10 cellular contexts compared by ENCODE assay signal in the genomic region with DNA sequence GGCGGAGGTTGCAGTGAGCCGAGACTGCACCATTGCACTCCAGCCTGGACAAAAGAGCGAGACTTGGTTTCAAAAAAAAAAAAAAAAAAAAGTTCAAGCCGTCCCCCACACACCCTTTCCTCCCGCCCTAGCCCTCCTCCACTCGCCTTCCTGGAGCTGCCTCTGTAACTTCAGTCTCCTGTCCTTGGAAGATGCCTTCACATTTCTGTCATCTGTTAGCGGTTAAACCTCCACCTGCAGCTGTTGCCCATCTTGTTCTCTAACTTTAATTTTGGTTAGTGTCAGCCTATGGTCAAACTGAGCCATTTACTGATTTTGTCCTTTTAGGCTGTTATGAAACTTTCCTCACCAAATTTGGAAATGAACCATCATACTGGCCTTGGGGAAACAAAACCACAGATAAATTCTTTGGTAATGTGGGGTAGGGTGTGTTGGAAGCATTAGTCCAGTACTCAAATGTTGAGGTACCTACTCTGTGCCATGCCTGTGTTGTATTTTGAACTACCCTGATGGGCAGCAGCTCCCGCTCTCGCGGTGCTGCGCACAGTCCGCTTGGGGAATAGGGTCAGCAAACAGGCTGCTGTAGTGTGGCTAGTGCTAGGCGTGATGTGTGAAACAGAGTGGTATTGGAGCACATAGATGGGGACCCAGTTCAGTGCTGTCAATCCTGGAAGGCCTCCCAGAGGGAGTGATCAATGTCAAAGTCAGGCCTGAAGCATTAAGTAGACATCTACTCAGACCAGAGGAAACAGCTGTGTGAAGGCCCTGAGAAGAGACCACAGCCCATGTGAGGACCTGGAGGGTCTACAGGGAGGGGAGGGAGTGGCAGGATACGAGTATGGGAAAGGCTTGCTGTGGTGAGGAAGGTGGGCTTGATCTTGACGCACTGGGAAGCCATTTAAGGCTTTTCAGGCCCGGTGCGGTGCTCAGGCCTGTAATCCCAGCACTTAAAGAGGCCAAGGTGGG. TPM values are rescaled to one million over a fixed set of nuclear protein-coding genes. Genes with fewer than 3 reads are reported as not detected.
DNase-seq lines count a peak whose midpoint lies in the region; ATAC-seq and TF ChIP-seq lines count a peak whose summit lies in the region.
"Had no signal": no experiment of that assay in that cellular context is flagged by ENCODE, and none has a peak within 500 bp of the region (broad histone marks: within the 10 kb centered on the region; RNA-seq: fewer than 3 reads in every experiment).

No MANE protein-coding gene starts in this region.

- CTCF ChIA-PET in activated CD8-positive, alpha-beta T cell treated with anti-CD3 and anti-CD28 coated beads for 36 hours (lab: Charles Lee), result interaction anchor here (0.6 kb wide), 1 partner anchor 59 kb away, joined by 3 read pairs; no protein-coding TSS in a partner anchor

- peaks cover 8 to 22% of the 10 kb centered on the region in 2 donors for H3K36me3 Mint-ChIP-seq in activated T-cell treated with anti-CD3 and anti-CD28 coated beads, Interleukin-2, amount 50 U/mL, for 72 hours (ENCODE audit: insufficient read depth in 2 of 2)
- peaks cover 19% of the 10 kb centered on the region for H3K36me3 Mint-ChIP-seq in activated T-cell treated with anti-CD3 and anti-CD28 coated beads, Interleukin-2, amount 50 U/mL, for 4 hours (ENCODE audit: insufficient read depth)
- peaks cover 1% of the 10 kb centered on the region for H3K36me3 Mint-ChIP-seq in IgD-negative memory B cell
- peaks cover 35% of the 10 kb centered on the region for H3K36me3 Mint-ChIP-seq in activated CD8-positive, alpha-beta T cell treated with anti-CD3 and anti-CD28 coated beads for 36 hours (ENCODE audit: low read depth)
- peaks cover 0 to 44% (median 2%) of the 10 kb centered on the region in 3 donors for H3K36me3 Mint-ChIP-seq in naive thymus-derived CD8-positive, alpha-beta T cell

- peaks cover 0 to 1% of the 10 kb centered on the region in 2 donors for H3K9me3 Mint-ChIP-seq in activated T-cell treated with anti-CD3 and anti-CD28 coated beads, Interleukin-2, amount 50 U/mL, for 72 hours
- H3K9me3 Mint-ChIP-seq in activated T-cell treated with anti-CD3 and anti-CD28 coated beads, Interleukin-2, amount 50 U/mL, for 4 hours, result no peaks in the 10 kb centered on the region
- H3K9me3 Mint-ChIP-seq in IgD-negative memory B cell, result no peaks in the 10 kb centered on the region
- H3K9me3 Mint-ChIP-seq in activated CD8-positive, alpha-beta T cell treated with anti-CD3 and anti-CD28 coated beads for 36 hours, result no peaks in the 10 kb centered on the region
- H3K9me3 Mint-ChIP-seq in naive thymus-derived CD8-positive, alpha-beta T cell, result no peaks in the 10 kb centered on the region
- H3K9me3 Mint-ChIP-seq: stimulated activated naive CD8-positive, alpha-beta T cell treated with anti-CD3 and anti-CD28 coated beads, Interleukin-15, Interleukin-2, amounts not matched to agents 100 ng/mL and 50 ng/mL, for 24 hours had no signal

- peaks cover 34% of the 10 kb centered on the region for H3K4me1 Mint-ChIP-seq in activated T-cell treated with anti-CD3 and anti-CD28 coated beads, Interleukin-2, amount 50 U/mL, for 72 hours (ENCODE audit: low read depth)
- peaks cover 11% of the 10 kb centered on the region for H3K4me1 Mint-ChIP-seq in activated T-cell treated with anti-CD3 and anti-CD28 coated beads, Interleukin-2, amount 50 U/mL, for 4 hours (ENCODE audit: low read depth)
- peaks cover 0 to 7% (median 6%) of the 10 kb centered on the region in 3 donors for H3K4me1 Mint-ChIP-seq in IgD-negative memory B cell
- peaks cover 19% of the 10 kb centered on the region for H3K4me1 Mint-ChIP-seq in activated CD8-positive, alpha-beta T cell treated with anti-CD3 and anti-CD28 coated beads for 36 hours (ENCODE audit: low read depth)
- peaks cover 7 to 19% (median 14%) of the 10 kb centered on the region in 4 donors for H3K4me1 Mint-ChIP-seq in naive thymus-derived CD8-positive, alpha-beta T cell

- intact Hi-C loops in activated CD8-positive, alpha-beta T cell treated with anti-CD3 and anti-CD28 coated beads for 36 hours (cut with micrococcal nuclease), result no loop called here

- TF ChIP-seq CTCF in activated CD8-positive, alpha-beta T cell treated with anti-CD3 and anti-CD28 coated beads for 36 hours (IDR thresholded peaks at IDR 0.05), result peak; percentile 1

- ATAC-seq in activated T-cell treated with anti-CD3 and anti-CD28 coated beads, Interleukin-2, amount 50 U/mL, for 72 hours (replicated peaks in 1 of 2), result no peak
- no peak for ATAC-seq in activated T-cell treated with anti-CD3 and anti-CD28 coated beads, Interleukin-2, amount 50 U/mL, for 4 hours
- ATAC-seq in activated CD8-positive, alpha-beta T cell treated with anti-CD3 and anti-CD28 coated beads for 36 hours, result no peak
- ATAC-seq in naive thymus-derived CD8-positive, alpha-beta T cell, result no peak
- ATAC-seq in GM18870 (IDR thresholded peaks at IDR 0.05; ENCODE audit: unreplicated experiment) (no peak), esophagus mucosa (no peak)

- H3K4me3 Mint-ChIP-seq in activated T-cell treated with anti-CD3 and anti-CD28 coated beads, Interleukin-2, amount 50 U/mL, for 72 hours, result no peak overlapping the region
- no peak overlapping the region for H3K4me3 Mint-ChIP-seq in activated T-cell treated with anti-CD3 and anti-CD28 coated beads, Interleukin-2, amount 50 U/mL, for 4 hours
- H3K4me3 Mint-ChIP-seq in IgD-negative memory B cell, result no peak overlapping the region
- no peak overlapping the region for H3K4me3 Mint-ChIP-seq in activated CD8-positive, alpha-beta T cell treated with anti-CD3 and anti-CD28 coated beads for 36 hours
- peak overlapping the region in 1 of 10 donors; percentile 19 for H3K4me3 Mint-ChIP-seq in naive thymus-derived CD8-positive, alpha-beta T cell
- H3K4me3 Mint-ChIP-seq: stimulated activated naive CD8-positive, alpha-beta T cell treated with anti-CD3 and anti-CD28 coated beads, Interleukin-15, Interleukin-2, amounts not matched to agents 100 ng/mL and 50 ng/mL, for 24 hours had no signal

- H3K27me3 Mint-ChIP-seq in activated T-cell treated with anti-CD3 and anti-CD28 coated beads, Interleukin-2, amount 50 U/mL, for 72 hours (ENCODE audit: low read depth), result no peaks in the 10 kb centered on the region
- no peaks in the 10 kb centered on the region for H3K27me3 Mint-ChIP-seq in activated T-cell treated with anti-CD3 and anti-CD28 coated beads, Interleukin-2, amount 50 U/mL, for 4 hours (ENCODE audit: low read depth)
- H3K27me3 Mint-ChIP-seq in IgD-negative memory B cell, result no peaks in the 10 kb centered on the region
- H3K27me3 Mint-ChIP-seq in activated CD8-positive, alpha-beta T cell treated with anti-CD3 and anti-CD28 coated beads for 36 hours, result no peaks in the 10 kb centered on the region
- H3K27me3 Mint-ChIP-seq in naive thymus-derived CD8-positive, alpha-beta T cell, result no peaks in the 10 kb centered on the region
- H3K27me3 Mint-ChIP-seq: stimulated activated naive CD8-positive, alpha-beta T cell treated with anti-CD3 and anti-CD28 coated beads, Interleukin-15, Interleukin-2, amounts not matched to agents 100 ng/mL and 50 ng/mL, for 24 hours had no signal

- peak overlapping the region; percentile 59 for H3K27ac Mint-ChIP-seq in activated T-cell treated with anti-CD3 and anti-CD28 coated beads, Interleukin-2, amount 50 U/mL, for 72 hours
- H3K27ac Mint-ChIP-seq in IgD-negative memory B cell, result peak overlapping the region in 2 of 3 donors; percentile 65 to 76
- H3K27ac Mint-ChIP-seq in activated CD8-positive, alpha-beta T cell treated with anti-CD3 and anti-CD28 coated beads for 36 hours, result peak overlapping the region; percentile 66
- peak overlapping the region; percentile 10 to 93 (median 58) for H3K27ac Mint-ChIP-seq in naive thymus-derived CD8-positive, alpha-beta T cell

- no peak for DNase-seq in activated T-cell treated with anti-CD3 and anti-CD28 coated beads, Interleukin-2, amount 50 U/mL, for 72 hours
- no peak for DNase-seq in activated T-cell treated with anti-CD3 and anti-CD28 coated beads, Interleukin-2, amount 50 U/mL, for 4 hours
- no peak for DNase-seq in activated CD8-positive, alpha-beta T cell treated with anti-CD3 and anti-CD28 coated beads for 36 hours
- no peak for DNase-seq in naive thymus-derived CD8-positive, alpha-beta T cell
- no peak for DNase-seq in DMS 273 treated with DMSO at 0.1 percent for 48 hours (lab: John Stamatoyannopoulos, UW)
- DNase-seq: NCI-H187 treated with DMSO at 0.1 percent for 48 hours had no signal

- POLR2A ChIA-PET in activated CD8-positive, alpha-beta T cell treated with anti-CD3 and anti-CD28 coated beads for 36 hours (lab: Charles Lee), result interaction anchor here (0.7 to 1.3 kb wide), 5 partner anchors 10 to 58 kb away, joined by 3 read pairs; partner anchors contain the start of genes EIF3A and SFXN4
- POLR2A ChIA-PET in naive thymus-derived CD8-positive, alpha-beta T cell (lab: Charles Lee), result interaction anchor here (0.6 to 0.7 kb wide), 2 partner anchors 293 to 376 kb away, joined by 3 to 4 read pairs; no protein-coding TSS in a partner anchor

RNA-seq across cellular contexts. Expression of gene SFXN4, which starts 26.9 kb away (rescaled TPM):
- total RNA-seq in activated T-cell treated with anti-CD3 and anti-CD28 coated beads, Interleukin-2, amount 50 U/mL, for 72 hours, result 10 to 100 TPM; 31.0 to 35.1 TPM
- 10 to 100 TPM; 65.3 to 90.1 (median 72.8) TPM for total RNA-seq in activated T-cell treated with anti-CD3 and anti-CD28 coated beads, Interleukin-2, amount 50 U/mL, for 4 hours
- polyA plus RNA-seq in IgD-negative memory B cell, result 22.2 TPM
- total RNA-seq in activated CD8-positive, alpha-beta T cell treated with anti-CD3 and anti-CD28 coated beads for 36 hours, result 10 to 100 TPM; 45.9 to 50.3 TPM
- 10 to 100 TPM; 18.9 to 20.4 TPM for total RNA-seq in naive thymus-derived CD8-positive, alpha-beta T cell
- 10 to 100 TPM; 18.3 to 31.3 (median 28.2) TPM for polyA plus RNA-seq in naive thymus-derived CD8-positive, alpha-beta T cell
- 18.3 TPM for total RNA-seq in esophagus mucosa

RNA-seq across cellular contexts. Expression of gene DENND10, which starts 34.7 kb away (rescaled TPM):
- 10 to 100 TPM; 39.4 to 41.3 TPM for total RNA-seq in activated T-cell treated with anti-CD3 and anti-CD28 coated beads, Interleukin-2, amount 50 U/mL, for 72 hours
- total RNA-seq in activated T-cell treated with anti-CD3 and anti-CD28 coated beads, Interleukin-2, amount 50 U/mL, for 4 hours, result 10 to 100 TPM; 12.7 to 15.3 (median 13.8) TPM
- polyA plus RNA-seq in IgD-negative memory B cell, result 24.7 TPM
- 10 to 100 TPM; 16.9 to 18.6 TPM for total RNA-seq in activated CD8-positive, alpha-beta T cell treated with anti-CD3 and anti-CD28 coated beads for 36 hours
- 10 to 100 TPM; 21.6 to 23.2 TPM for total RNA-seq in naive thymus-derived CD8-positive, alpha-beta T cell
- polyA plus RNA-seq in naive thymus-derived CD8-positive, alpha-beta T cell, result 10 to 100 TPM; 18.3 to 20.4 (median 20.1) TPM
- total RNA-seq in esophagus mucosa, result 38.3 TPM

RNA-seq across cellular contexts. Expression of gene PRDX3, which starts 40.0 kb away (rescaled TPM):
- 100 to 1,000 TPM; 125 to 134 TPM for total RNA-seq in activated T-cell treated with anti-CD3 and anti-CD28 coated beads, Interleukin-2, amount 50 U/mL, for 72 hours
- 100 to 1,000 TPM; 155 to 182 (median 167) TPM for total RNA-seq in activated T-cell treated with anti-CD3 and anti-CD28 coated beads, Interleukin-2, amount 50 U/mL, for 4 hours
- polyA plus RNA-seq in IgD-negative memory B cell, result 71.2 TPM
- total RNA-seq in activated CD8-positive, alpha-beta T cell treated with anti-CD3 and anti-CD28 coated beads for 36 hours, result 100 to 1,000 TPM; 198 to 203 TPM
- total RNA-seq in naive thymus-derived CD8-positive, alpha-beta T cell, result 10 to 100 TPM; 29.8 to 31.1 TPM
- 10 to 100 TPM; 56.7 to 75.5 (median 67.7) TPM for polyA plus RNA-seq in naive thymus-derived CD8-positive, alpha-beta T cell
- total RNA-seq in esophagus mucosa, result 72.1 TPM

RNA-seq across cellular contexts. Expression of gene EIF3A, which starts 58.0 kb away (rescaled TPM):
- 100 to 1,000 TPM; 160 to 164 TPM for total RNA-seq in activated T-cell treated with anti-CD3 and anti-CD28 coated beads, Interleukin-2, amount 50 U/mL, for 72 hours
- 100 to 1,000 TPM; 188 to 194 (median 194) TPM for total RNA-seq in activated T-cell treated with anti-CD3 and anti-CD28 coated beads, Interleukin-2, amount 50 U/mL, for 4 hours
- 60.9 TPM for polyA plus RNA-seq in IgD-negative memory B cell
- total RNA-seq in activated CD8-positive, alpha-beta T cell treated with anti-CD3 and anti-CD28 coated beads for 36 hours, result 100 to 1,000 TPM; 127 to 131 TPM
- total RNA-seq in naive thymus-derived CD8-positive, alpha-beta T cell, result 10 to 100 TPM; 88.2 to 93.6 TPM
- polyA plus RNA-seq in naive thymus-derived CD8-positive, alpha-beta T cell, result 10 to 100 TPM; 30.0 to 56.2 (median 45.0) TPM
- total RNA-seq in esophagus mucosa, result 88.2 TPM
